8 cellular contexts compared by ENCODE assay signal in the genomic region with DNA sequence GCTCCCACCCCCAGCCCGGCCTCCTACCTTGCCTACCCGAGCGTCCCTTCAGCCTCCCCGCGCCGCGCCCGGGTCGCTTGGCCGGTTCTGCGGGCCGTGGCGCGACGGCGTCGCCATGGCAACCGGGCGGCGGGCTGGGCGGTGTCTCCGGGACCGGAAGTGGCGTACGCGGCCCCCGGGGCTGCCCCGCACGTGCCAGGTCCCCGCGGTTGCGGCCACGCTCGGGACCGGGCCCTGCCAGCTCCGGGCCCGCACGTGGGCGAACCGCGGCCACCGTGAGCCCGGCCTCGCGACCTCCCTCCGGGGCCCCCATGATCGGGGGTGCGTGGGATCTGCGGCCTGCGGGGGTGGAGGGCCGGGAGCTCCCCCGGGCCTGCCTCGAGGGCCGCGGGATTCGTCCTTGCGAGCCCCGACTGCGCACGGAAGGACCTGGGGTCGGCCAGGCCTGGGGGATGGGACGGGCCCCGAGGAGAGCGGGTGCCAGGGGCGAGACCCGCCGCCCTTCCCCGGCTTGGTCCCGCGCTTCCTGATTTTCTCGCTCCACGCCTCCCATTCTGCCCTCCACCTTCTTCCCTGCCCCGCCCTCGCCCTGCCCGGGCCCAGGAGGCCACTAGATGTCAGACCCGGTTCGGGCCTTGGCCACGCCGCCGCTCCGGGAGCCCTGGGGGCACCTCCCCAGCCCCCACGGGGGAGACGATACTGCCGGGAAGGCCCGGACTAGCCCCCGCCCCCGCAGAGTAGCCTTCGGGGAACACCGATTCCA. TPM values are rescaled to one million over a fixed set of nuclear protein-coding genes. Genes with fewer than 3 reads are reported as not detected.
A peak's percentile ranks its signal among the peaks of the same experiment; 100 is the strongest.
DNase-seq lines count a peak whose midpoint lies in the region; ATAC-seq and TF ChIP-seq lines count a peak whose summit lies in the region.

A gene with protein sequence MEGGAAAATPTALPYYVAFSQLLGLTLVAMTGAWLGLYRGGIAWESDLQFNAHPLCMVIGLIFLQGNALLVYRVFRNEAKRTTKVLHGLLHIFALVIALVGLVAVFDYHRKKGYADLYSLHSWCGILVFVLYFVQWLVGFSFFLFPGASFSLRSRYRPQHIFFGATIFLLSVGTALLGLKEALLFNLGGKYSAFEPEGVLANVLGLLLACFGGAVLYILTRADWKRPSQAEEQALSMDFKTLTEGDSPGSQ (minus strand): TSS at position 89 of the 763 bp plus-strand sequence. CDS start 8,759 bp downstream, outside the sequence.

- H3K36me3 Mint-ChIP-seq in activated CD8-positive, alpha-beta T cell treated with anti-CD3 and anti-CD28 coated beads, Interleukin-2, amount 10 ng/mL, durations not matched to agents 7 days and 5 days (ENCODE audit: low read depth) = no peaks in the 10 kb centered on the region
- H3K36me3 Mint-ChIP-seq in mesothelial cell of epicardium = no peaks in the 10 kb centered on the region

- H3K36me3 ChIP-seq in ACC112 (ENCODE audit: insufficient read depth, low read length) = no peaks in the 10 kb centered on the region
- H3K36me3 ChIP-seq in endocrine pancreas (ENCODE audit: control insufficient read depth, insufficient read depth, low read length) = no peaks in the 10 kb centered on the region

- H2AFZ ChIP-seq in ACC112 (ENCODE audit: low read length, unreplicated experiment) = peak within 1 kb of the TSS; percentile 47

- H3K79me2 ChIP-seq in ACC112 (ENCODE audit: control insufficient read depth, insufficient read depth, low read length, unreplicated experiment) = peaks cover 9% of the 10 kb centered on the region

- peaks cover 18% of the 10 kb centered on the region for H3K27me3 Mint-ChIP-seq in activated CD8-positive, alpha-beta T cell treated with anti-CD3 and anti-CD28 coated beads, Interleukin-2, amount 10 ng/mL, durations not matched to agents 7 days and 5 days (ENCODE audit: low read depth)
- H3K27me3 Mint-ChIP-seq in mesothelial cell of epicardium (ENCODE audit: low read depth) = peaks cover 5% of the 10 kb centered on the region

- peak within 1 kb of the TSS; percentile 46 for H3K27ac Mint-ChIP-seq in activated CD8-positive, alpha-beta T cell treated with anti-CD3 and anti-CD28 coated beads, Interleukin-2, amount 10 ng/mL, durations not matched to agents 7 days and 5 days
- peak within 1 kb of the TSS; percentile 91 for H3K27ac Mint-ChIP-seq in mesothelial cell of epicardium

- DNase-seq in NCI-H345 treated with DMSO at 0.1 percent for 48 hours (lab: John Stamatoyannopoulos, UW; ENCODE audit: unreplicated experiment) (peak; percentile 66), mesothelial cell of epicardium (ENCODE audit: low spot score in 2 of 2, unreplicated experiment in 2 of 2) (peak; percentile 73 to 83)
- peak; percentile 61 for DNase-seq in activated CD8-positive, alpha-beta T cell treated with anti-CD3 and anti-CD28 coated beads, Interleukin-2, amount 10 ng/mL, durations not matched to agents 7 days and 5 days
- peak; percentile 31 to 46 for DNase-seq in stimulated activated CD8-positive, alpha-beta memory T cell treated with anti-CD3 and anti-CD28 coated beads, Interleukin-2, amount 100 ng/mL, for 1 hour (ENCODE audit: low read depth in 2 of 2)

- H3K4me3 Mint-ChIP-seq in activated CD8-positive, alpha-beta T cell treated with anti-CD3 and anti-CD28 coated beads, Interleukin-2, amount 10 ng/mL, durations not matched to agents 7 days and 5 days = peak within 1 kb of the TSS; percentile 52
- H3K4me3 Mint-ChIP-seq in mesothelial cell of epicardium = peak within 1 kb of the TSS; percentile 70

- POLR2A ChIA-PET in activated CD8-positive, alpha-beta T cell treated with anti-CD3 and anti-CD28 coated beads, Interleukin-2, amount 10 ng/mL, durations not matched to agents 7 days and 5 days (lab: Charles Lee) = no interaction called here

- H3K27ac ChIP-seq in ACC112 (ENCODE audit: low read depth, low read length) = peak within 1 kb of the TSS; percentile 91

- H3K4me3 ChIP-seq in ACC112 (ENCODE audit: low read depth, low read length) = peak within 1 kb of the TSS; percentile 91
- H3K4me3 ChIP-seq in endocrine pancreas (ENCODE audit: control insufficient read depth, insufficient read depth, low read length) = peak within 1 kb of the TSS; percentile 48

- ATAC-seq in GM18517 (IDR thresholded peaks at IDR 0.05; ENCODE audit: unreplicated experiment) = peak; percentile 43
- ATAC-seq in HG03025 (IDR thresholded peaks at IDR 0.05; ENCODE audit: low FRiP score, unreplicated experiment) = peak; percentile 55
- ATAC-seq in activated CD8-positive, alpha-beta T cell treated with anti-CD3 and anti-CD28 coated beads, Interleukin-2, amount 10 ng/mL, durations not matched to agents 7 days and 5 days = peak; percentile 54

- no peak for TF ChIP-seq CTCF in mesothelial cell of epicardium (IDR thresholded peaks at IDR 0.05; ENCODE audit: unreplicated experiment)

- no peaks in the 10 kb centered on the region for H3K9me3 ChIP-seq in endocrine pancreas (ENCODE audit: control insufficient read depth, low read length)

- CTCF ChIA-PET in activated CD8-positive, alpha-beta T cell treated with anti-CD3 and anti-CD28 coated beads, Interleukin-2, amount 10 ng/mL, durations not matched to agents 7 days and 5 days (lab: Charles Lee) = interaction anchor here (1.1 to 1.7 kb wide), 7 partner anchors 10 to 166 kb away, joined by 3 to 7 read pairs (median 5); no protein-coding TSS in a partner anchor

- H3K4me1 Mint-ChIP-seq in activated CD8-positive, alpha-beta T cell treated with anti-CD3 and anti-CD28 coated beads, Interleukin-2, amount 10 ng/mL, durations not matched to agents 7 days and 5 days (ENCODE audit: low read depth) = peaks cover 29% of the 10 kb centered on the region
- H3K4me1 Mint-ChIP-seq in mesothelial cell of epicardium = peaks cover 22% of the 10 kb centered on the region

- peaks cover 19% of the 10 kb centered on the region for H3K4me1 ChIP-seq in ACC112 (ENCODE audit: control insufficient read depth, insufficient read depth, low read length, unreplicated experiment)
- no peaks in the 10 kb centered on the region for H3K4me1 ChIP-seq in endocrine pancreas (ENCODE audit: control insufficient read depth, insufficient read depth, low read length)

- H3K9ac ChIP-seq in endocrine pancreas (ENCODE audit: control insufficient read depth, insufficient read depth, low read length) = peak within 1 kb of the TSS; percentile 76

- H3K9me3 Mint-ChIP-seq in activated CD8-positive, alpha-beta T cell treated with anti-CD3 and anti-CD28 coated beads, Interleukin-2, amount 10 ng/mL, durations not matched to agents 7 days and 5 days (ENCODE audit: insufficient read depth) = no peaks in the 10 kb centered on the region
- no peaks in the 10 kb centered on the region for H3K9me3 Mint-ChIP-seq in mesothelial cell of epicardium

- H3K27me3 ChIP-seq in ACC112 (ENCODE audit: insufficient read depth, low read length) (no peaks in the 10 kb centered on the region), endocrine pancreas (ENCODE audit: control insufficient read depth, insufficient read depth, low read length) (no peaks in the 10 kb centered on the region)

RNA-seq across cellular contexts. Expression of the gene that starts here (rescaled TPM):
- 1 to 10 TPM; 2.0 to 2.4 TPM for total RNA-seq in activated CD8-positive, alpha-beta T cell treated with anti-CD3 and anti-CD28 coated beads, Interleukin-2, amount 10 ng/mL, durations not matched to agents 7 days and 5 days
- 20.4 to 21.5 TPM (median 20.5 TPM) in 3 replicates for total RNA-seq in mesothelial cell of epicardium

Comparison
In these comparisons a context has a peak if more than half of its experiments do, and no peak if none do; other contexts are left out.
1. Peak in every context shown above with its lines: DNase-seq, ATAC-seq, H3K4me3 ChIP-seq and H3K27ac ChIP-seq.